Comparison of ENCODE assay signal across 8 cellular contexts in genomic region chr12:52069410-52070242, GRCh38. TPM values are rescaled to one million over a fixed set of nuclear protein-coding genes. Genes with fewer than 3 reads are reported as not detected.
DNase-seq lines count a peak whose midpoint lies in the region; ATAC-seq lines count a peak whose summit lies in the region.

Gene ATG101 (plus strand): TSS chr12:52069978. CDS start chr12:52073651, 3,673 bp downstream.

- peak within 1 kb of the TSS; percentile 99 for H3K4me3 ChIP-seq in effector memory CD4-positive, alpha-beta T cell (ENCODE audit: insufficient read depth, low read depth, low read length, poor library complexity, severe bottlenecking)

- peak; percentile 76 for ATAC-seq in GM19468 (IDR thresholded peaks at IDR 0.05; ENCODE audit: extremely low read depth, unreplicated experiment)

- peak within 1 kb of the TSS; percentile 90 for H3K27ac ChIP-seq in effector memory CD4-positive, alpha-beta T cell (ENCODE audit: insufficient read depth, low read length, poor library complexity, severe bottlenecking)

- H3K36me3 ChIP-seq in effector memory CD4-positive, alpha-beta T cell (ENCODE audit: control insufficient read depth, insufficient read depth, low read length): peaks cover 16% of the 10 kb centered on the region

- DNase-seq in COR-L47 (lab: John Stamatoyannopoulos, UW): peak; percentile 89
- peak; percentile 94 for DNase-seq in HS-5 (ENCODE audit: low read depth)
- peak; percentile 25 for DNase-seq in NK-92 (lab: John Stamatoyannopoulos, UW; ENCODE audit: unreplicated experiment)
- peak; percentile 95 for DNase-seq in activated CD8-positive, alpha-beta memory T cell treated with anti-CD3 and anti-CD28 coated beads for 24 hours
- peak; percentile 77 to 81 (median 79) for DNase-seq in effector memory CD4-positive, alpha-beta T cell
- DNase-seq in lung microvascular endothelial cell (ENCODE audit: low read depth in 2 of 2): peak; percentile 96 to 98
- peak; percentile 74 for DNase-seq in stimulated activated CD8-positive, alpha-beta memory T cell treated with anti-CD3 and anti-CD28 coated beads, Interleukin-12 subunit alpha, Interleukin-12 subunit beta, amount 100 ng/mL, for 1 hour (ENCODE audit: low read depth)

- H3K27me3 ChIP-seq in effector memory CD4-positive, alpha-beta T cell (replicated peaks; ENCODE audit: control insufficient read depth, insufficient read depth, low read length, poor library complexity, severe bottlenecking): no peaks in the 10 kb centered on the region

- H3K4me1 ChIP-seq in effector memory CD4-positive, alpha-beta T cell (ENCODE audit: control insufficient read depth, insufficient read depth, low read length, poor library complexity, severe bottlenecking): peaks cover 20% of the 10 kb centered on the region

- H3K9me3 ChIP-seq in effector memory CD4-positive, alpha-beta T cell (ENCODE audit: control insufficient read depth, low read length): no peaks in the 10 kb centered on the region

RNA-seq across cellular contexts. Expression of gene ATG101, which starts in this region (rescaled TPM):
- total RNA-seq in lung microvascular endothelial cell: 41.8 and 66.5 TPM in 2 replicates

Comparison
In these comparisons a context has a peak if more than half of its experiments do, and no peak if none do; other contexts are left out.
1. Peak in every context shown above with its lines: DNase-seq, ATAC-seq, H3K4me3 ChIP-seq and H3K27ac ChIP-seq.
2. DNase-seq: peak in every context shown above with its lines; median percentile 97 in lung microvascular endothelial cell; 95 in activated CD8-positive, alpha-beta memory T cell treated with anti-CD3 and anti-CD28 coated beads for 24 hours; 94 in HS-5; 89 in COR-L47; 79 in effector memory CD4-positive, alpha-beta T cell; 74 in stimulated activated CD8-positive, alpha-beta memory T cell treated with anti-CD3 and anti-CD28 coated beads, Interleukin-12 subunit alpha, Interleukin-12 subunit beta, amount 100 ng/mL, for 1 hour; 25 in NK-92.